ENCODE assay signal across 13 cellular contexts in the genomic region with DNA sequence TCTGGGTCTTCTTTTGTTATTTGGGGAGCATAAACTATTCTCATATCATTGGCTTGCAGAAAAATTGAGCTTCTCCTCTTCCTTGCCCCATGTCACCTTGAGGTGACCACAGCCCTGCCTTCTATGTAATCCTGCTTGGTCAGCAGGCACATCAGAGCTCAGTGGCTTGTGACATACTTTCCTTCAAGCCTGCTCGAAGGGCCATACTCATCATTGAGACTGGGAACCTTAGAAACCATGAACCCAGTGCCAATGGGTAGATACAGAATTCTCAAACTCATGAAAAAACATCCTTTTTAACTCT. TPM values are rescaled to one million over a fixed set of nuclear protein-coding genes. Genes with fewer than 3 reads are reported as not detected.
DNase-seq lines count a peak whose midpoint lies in the region; ATAC-seq and TF ChIP-seq lines count a peak whose summit lies in the region.
"Had no signal": no experiment of that assay in that cellular context is flagged by ENCODE, and none has a peak within 500 bp of the region (broad histone marks: within the 10 kb centered on the region; RNA-seq: fewer than 3 reads in every experiment).

No MANE protein-coding gene starts in this region.

- peaks cover 12% of the 10 kb centered on the region for H3K36me3 Mint-ChIP-seq in activated CD4-positive, alpha-beta T cell treated with anti-CD3 and anti-CD28 coated beads, Interleukin-2, amount 10 ng/mL, durations not matched to agents 24 days and 14 days (ENCODE audit: low read depth)
- H3K36me3 Mint-ChIP-seq in activated B cell treated with CpG ODN at 0.5 μM for 24 hours (ENCODE audit: low read depth), result no peaks in the 10 kb centered on the region
- H3K36me3 Mint-ChIP-seq in stimulated activated memory B cell treated with anti-CD40 and anti-IgM and Interleukin-4, amounts not matched to agents 10 μg/mL and 1 μg/mL and 100 μg/mL, for 72 hours, result no peaks in the 10 kb centered on the region

- intact Hi-C loops in activated CD4-positive, alpha-beta T cell treated with anti-CD3 and anti-CD28 coated beads, Interleukin-2, amount 10 ng/mL, durations not matched to agents 24 days and 14 days (cut with micrococcal nuclease), result loop anchor here (5.0 kb wide), 1 partner anchor 253 kb away; no protein-coding TSS in a partner anchor
- intact Hi-C loops in activated B cell treated with CpG ODN at 0.5 μM for 24 hours (cut with micrococcal nuclease), result no loop called here
- intact Hi-C loops in posterior vena cava (cut with DNase I), result no loop called here

- ATAC-seq in HG02840 (IDR thresholded peaks at IDR 0.05; ENCODE audit: low FRiP score, unreplicated experiment), result peak; percentile 35
- ATAC-seq in activated B cell treated with CpG ODN at 0.5 μM for 24 hours (ENCODE audit: low read depth), result no peak
- no peak for ATAC-seq in stimulated activated memory B cell treated with anti-CD40 and anti-IgM and Interleukin-4, amounts not matched to agents 10 μg/mL and 1 μg/mL and 100 μg/mL, for 72 hours
- no peak for ATAC-seq in GM18870 (IDR thresholded peaks at IDR 0.05; ENCODE audit: unreplicated experiment)
- ATAC-seq: K562, sciatic nerve had no signal

- peaks cover 29% of the 10 kb centered on the region for H3K27me3 Mint-ChIP-seq in activated CD4-positive, alpha-beta T cell treated with anti-CD3 and anti-CD28 coated beads, Interleukin-2, amount 10 ng/mL, durations not matched to agents 24 days and 14 days
- no peaks in the 10 kb centered on the region for H3K27me3 Mint-ChIP-seq in activated B cell treated with CpG ODN at 0.5 μM for 24 hours
- no peaks in the 10 kb centered on the region for H3K27me3 Mint-ChIP-seq in stimulated activated memory B cell treated with anti-CD40 and anti-IgM and Interleukin-4, amounts not matched to agents 10 μg/mL and 1 μg/mL and 100 μg/mL, for 72 hours

- peak overlapping the region; percentile 82 for H3K27ac Mint-ChIP-seq in activated CD4-positive, alpha-beta T cell treated with anti-CD3 and anti-CD28 coated beads, Interleukin-2, amount 10 ng/mL, durations not matched to agents 24 days and 14 days
- H3K27ac Mint-ChIP-seq in activated B cell treated with CpG ODN at 0.5 μM for 24 hours, result peak overlapping the region; percentile 44
- peak overlapping the region; percentile 58 for H3K27ac Mint-ChIP-seq in stimulated activated memory B cell treated with anti-CD40 and anti-IgM and Interleukin-4, amounts not matched to agents 10 μg/mL and 1 μg/mL and 100 μg/mL, for 72 hours

- POLR2A ChIA-PET in activated B cell treated with CpG ODN at 0.5 μM for 24 hours (lab: Charles Lee), result interaction anchor here (0.7 kb wide), 1 partner anchor 50 kb away, joined by 4 read pairs; no protein-coding TSS in a partner anchor

- H3K4me1 Mint-ChIP-seq in activated CD4-positive, alpha-beta T cell treated with anti-CD3 and anti-CD28 coated beads, Interleukin-2, amount 10 ng/mL, durations not matched to agents 24 days and 14 days, result peaks cover 68% of the 10 kb centered on the region
- H3K4me1 Mint-ChIP-seq in activated B cell treated with CpG ODN at 0.5 μM for 24 hours, result peaks cover 72% of the 10 kb centered on the region
- peaks cover 72% of the 10 kb centered on the region for H3K4me1 Mint-ChIP-seq in stimulated activated memory B cell treated with anti-CD40 and anti-IgM and Interleukin-4, amounts not matched to agents 10 μg/mL and 1 μg/mL and 100 μg/mL, for 72 hours

- TF ChIP-seq CTCF in activated B cell treated with CpG ODN at 0.5 μM for 24 hours (IDR thresholded peaks at IDR 0.05), result no peak

- CTCF ChIA-PET in activated B cell treated with CpG ODN at 0.5 μM for 24 hours (lab: Charles Lee), result interaction anchor here (1.1 kb wide), 1 partner anchor 18 kb away, joined by 4 read pairs; no protein-coding TSS in a partner anchor

- H3K4me3 Mint-ChIP-seq in activated CD4-positive, alpha-beta T cell treated with anti-CD3 and anti-CD28 coated beads, Interleukin-2, amount 10 ng/mL, durations not matched to agents 24 days and 14 days, result peak overlapping the region; percentile 68
- H3K4me3 Mint-ChIP-seq in activated B cell treated with CpG ODN at 0.5 μM for 24 hours, result peak overlapping the region; percentile 49
- no peak overlapping the region for H3K4me3 Mint-ChIP-seq in stimulated activated memory B cell treated with anti-CD40 and anti-IgM and Interleukin-4, amounts not matched to agents 10 μg/mL and 1 μg/mL and 100 μg/mL, for 72 hours

- DNase-seq in activated CD4-positive, alpha-beta T cell treated with anti-CD3 and anti-CD28 coated beads, Interleukin-2, amount 10 ng/mL, durations not matched to agents 24 days and 14 days, result no peak
- DNase-seq in activated CD4-positive, alpha-beta T cell treated with anti-CD3 and anti-CD28 coated beads for 1 hour, result no peak
- no peak for DNase-seq in activated B cell treated with CpG ODN at 0.5 μM for 24 hours
- no peak for DNase-seq in posterior vena cava (ENCODE audit: low spot score)
- DNase-seq in hypothalamus (lab: John Stamatoyannopoulos, UW), result no peak
- DNase-seq: NCI-H2227 treated with DMSO at 0.1 percent for 48 hours had no signal

- H3K9me3 Mint-ChIP-seq in activated CD4-positive, alpha-beta T cell treated with anti-CD3 and anti-CD28 coated beads, Interleukin-2, amount 10 ng/mL, durations not matched to agents 24 days and 14 days, result peaks cover 21% of the 10 kb centered on the region
- H3K9me3 Mint-ChIP-seq in activated B cell treated with CpG ODN at 0.5 μM for 24 hours, result peaks cover 3% of the 10 kb centered on the region
- no peaks in the 10 kb centered on the region for H3K9me3 Mint-ChIP-seq in stimulated activated memory B cell treated with anti-CD40 and anti-IgM and Interleukin-4, amounts not matched to agents 10 μg/mL and 1 μg/mL and 100 μg/mL, for 72 hours

RNA-seq across cellular contexts. Expression of gene CCR2, which starts 3.7 kb away (rescaled TPM):
- total RNA-seq in activated CD4-positive, alpha-beta T cell treated with anti-CD3 and anti-CD28 coated beads, Interleukin-2, amount 10 ng/mL, durations not matched to agents 24 days and 14 days, result 6.1 and 6.8 TPM in 2 replicates
- total RNA-seq in activated B cell treated with CpG ODN at 0.5 μM for 24 hours, result 0.16 and 0.29 TPM in 2 replicates
- 1 to 10 TPM; 1.7 to 2.5 TPM for total RNA-seq in posterior vena cava
- total RNA-seq: endothelial cell of umbilical vein, K562, SJSA1 had no signal

RNA-seq across cellular contexts. Expression of gene CCR5, which starts 20.5 kb away (rescaled TPM):
- 1.7 and 2.3 TPM in 2 replicates for total RNA-seq in activated CD4-positive, alpha-beta T cell treated with anti-CD3 and anti-CD28 coated beads, Interleukin-2, amount 10 ng/mL, durations not matched to agents 24 days and 14 days
- total RNA-seq in activated B cell treated with CpG ODN at 0.5 μM for 24 hours, result 0.27 and 0.55 TPM in 2 replicates
- total RNA-seq in posterior vena cava, result 1 to 10 TPM; 1.9 to 2.1 TPM
- total RNA-seq: endothelial cell of umbilical vein, K562, SJSA1 had no signal

RNA-seq across cellular contexts. Expression of gene CCRL2, which starts 56.8 kb away (rescaled TPM):
- total RNA-seq in activated CD4-positive, alpha-beta T cell treated with anti-CD3 and anti-CD28 coated beads, Interleukin-2, amount 10 ng/mL, durations not matched to agents 24 days and 14 days, result 1.7 and 1.9 TPM in 2 replicates
- 1.9 TPM in 2 replicates for total RNA-seq in activated B cell treated with CpG ODN at 0.5 μM for 24 hours
- total RNA-seq in posterior vena cava, result 1 to 10 TPM; 2.0 to 2.4 TPM
